8 cellular contexts compared by ENCODE assay signal in genomic region chr7:36303202-36304098, GRCh38.
A peak's percentile ranks its signal among the peaks of the same experiment; 100 is the strongest.
DNase-seq lines count a peak whose midpoint lies in the region; ATAC-seq and FAIRE-seq lines count a peak whose summit lies in the region.

No MANE protein-coding gene starts in this region.

- peak overlapping the region; percentile 89 for H3K27ac ChIP-seq in substantia nigra (ENCODE audit: low read depth, low read length, poor library complexity, severe bottlenecking)

- FAIRE-seq in islet of Langerhans (lab: Jason Lieb, UNC) = peak; percentile 78

- ATAC-seq in HG03025 (IDR thresholded peaks at IDR 0.05; ENCODE audit: low FRiP score, unreplicated experiment) (no peak), GM21737 (IDR thresholded peaks at IDR 0.05; ENCODE audit: unreplicated experiment) (no peak)

- DNase-seq in CD1c-positive myeloid dendritic cell (ENCODE audit: extremely low spot score) (peak; percentile 50), NCI-H1417 (lab: John Stamatoyannopoulos, UW) (peak; percentile 69 to 93 (median 89)), astrocyte of the hippocampus (ENCODE audit: low read depth, low spot score) (peak; percentile 95), substantia nigra (lab: John Stamatoyannopoulos, UW) (peak in 42 of 49 donors; percentile 16 to 96 (median 58))
- no peak for DNase-seq in activated CD4-positive, alpha-beta T cell treated with anti-CD3 and anti-CD28 coated beads, Interleukin-2, amount 50 U/mL, for 4 hours

Comparison
In these comparisons a context has a peak if more than half of its experiments do, and no peak if none do; other contexts are left out.
1. DNase-seq: peak in CD1c-positive myeloid dendritic cell (single experiment), NCI-H1417 (3 of 3), astrocyte of the hippocampus (single experiment) and substantia nigra (42 of 49); none in activated CD4-positive, alpha-beta T cell treated with anti-CD3 and anti-CD28 coated beads, Interleukin-2, amount 50 U/mL, for 4 hours (0 of 2).